ENCODE assay signal across 1 cellular context in the genomic region with DNA sequence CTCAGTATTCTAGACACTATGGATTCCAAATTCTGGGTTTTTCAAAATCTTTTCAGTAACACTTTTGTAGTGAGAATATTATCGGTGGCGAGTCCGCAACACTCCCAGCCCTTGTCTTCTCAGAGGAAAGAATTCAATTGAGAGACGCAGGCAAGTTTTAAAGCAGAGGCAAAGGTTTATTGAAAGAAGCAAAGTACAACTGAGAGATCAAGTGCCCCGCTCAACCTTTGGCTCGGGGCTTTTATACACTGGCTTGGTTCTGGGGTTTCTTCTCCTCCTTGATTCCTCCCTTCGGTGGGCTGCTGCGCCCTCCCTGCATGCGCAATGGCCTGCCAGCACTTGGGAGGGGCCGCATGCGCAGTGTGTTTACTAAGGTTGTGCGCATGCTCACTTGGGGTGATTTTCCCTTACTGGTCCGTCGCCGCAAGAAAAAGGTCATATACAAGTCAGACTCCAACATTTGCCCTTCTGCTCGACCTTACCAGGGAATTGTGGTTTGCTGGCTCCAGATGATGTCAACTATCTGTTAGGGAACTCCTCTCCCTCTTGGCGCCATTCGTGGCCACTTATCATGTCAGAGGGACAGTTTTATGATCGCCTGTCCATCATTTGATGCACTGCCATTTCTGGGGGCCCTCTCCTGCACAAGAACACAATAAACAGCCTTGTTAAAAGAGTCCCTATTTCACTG.
TF ChIP-seq lines count a peak whose summit lies in the region.

No MANE protein-coding gene starts in this region.

TF ChIP-seq in HepG2, 621 proteins besides CTCF, POLR2A, EP300 and RAD21 (continued from another document and continues in another):
- TF ChIP-seq, protein P1, sequence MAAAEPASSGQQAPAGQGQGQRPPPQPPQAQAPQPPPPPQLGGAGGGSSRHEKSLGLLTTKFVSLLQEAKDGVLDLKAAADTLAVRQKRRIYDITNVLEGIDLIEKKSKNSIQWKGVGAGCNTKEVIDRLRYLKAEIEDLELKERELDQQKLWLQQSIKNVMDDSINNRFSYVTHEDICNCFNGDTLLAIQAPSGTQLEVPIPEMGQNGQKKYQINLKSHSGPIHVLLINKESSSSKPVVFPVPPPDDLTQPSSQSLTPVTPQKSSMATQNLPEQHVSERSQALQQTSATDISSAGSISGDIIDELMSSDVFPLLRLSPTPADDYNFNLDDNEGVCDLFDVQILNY (CRISPR knock-in tag; conservative IDR thresholded peaks at IDR 0.05): 0 out of 2 replicates have a peak, but pooled peaks have one; percentile 40
- TF ChIP-seq ZFP90 (CRISPR knock-in tag; IDR thresholded peaks at IDR 0.05; ENCODE audit: borderline replicate concordance): peak; percentile 61; the same call in 1 of the 2 replicates
- TF ChIP-seq ZBTB7A (CRISPR knock-in tag; IDR thresholded peaks at IDR 0.05): peak; percentile 91; the same call in 1 of the 2 replicates
- peak; percentile 90; the same call in 1 of the 2 replicates for TF ChIP-seq ZFP41 (CRISPR knock-in tag; IDR thresholded peaks at IDR 0.05; ENCODE audit: borderline replicate concordance)
- TF ChIP-seq MIER2 (CRISPR knock-in tag; IDR thresholded peaks at IDR 0.05): peak; percentile 68; the same call in 1 of the 2 replicates
- TF ChIP-seq, protein P2, sequence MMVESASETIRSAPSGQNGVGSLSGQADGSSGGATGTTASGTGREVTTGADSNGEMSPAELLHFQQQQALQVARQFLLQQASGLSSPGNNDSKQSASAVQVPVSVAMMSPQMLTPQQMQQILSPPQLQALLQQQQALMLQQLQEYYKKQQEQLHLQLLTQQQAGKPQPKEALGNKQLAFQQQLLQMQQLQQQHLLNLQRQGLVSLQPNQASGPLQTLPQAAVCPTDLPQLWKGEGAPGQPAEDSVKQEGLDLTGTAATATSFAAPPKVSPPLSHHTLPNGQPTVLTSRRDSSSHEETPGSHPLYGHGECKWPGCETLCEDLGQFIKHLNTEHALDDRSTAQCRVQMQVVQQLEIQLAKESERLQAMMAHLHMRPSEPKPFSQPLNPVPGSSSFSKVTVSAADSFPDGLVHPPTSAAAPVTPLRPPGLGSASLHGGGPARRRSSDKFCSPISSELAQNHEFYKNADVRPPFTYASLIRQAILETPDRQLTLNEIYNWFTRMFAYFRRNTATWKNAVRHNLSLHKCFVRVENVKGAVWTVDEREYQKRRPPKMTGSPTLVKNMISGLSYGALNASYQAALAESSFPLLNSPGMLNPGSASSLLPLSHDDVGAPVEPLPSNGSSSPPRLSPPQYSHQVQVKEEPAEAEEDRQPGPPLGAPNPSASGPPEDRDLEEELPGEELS (CRISPR knock-in tag; IDR thresholded peaks at IDR 0.05): peak; percentile 52; the same call in 1 of the 2 replicates
- peak; percentile 91 for TF ChIP-seq ZNF350 (CRISPR knock-in tag; IDR thresholded peaks at IDR 0.05; ENCODE audit: borderline replicate concordance, low read depth)
- TF ChIP-seq ZBTB42 (CRISPR knock-in tag; IDR thresholded peaks at IDR 0.05): no peak
- TF ChIP-seq ZNF567 (CRISPR knock-in tag; IDR thresholded peaks at IDR 0.05; ENCODE audit: borderline replicate concordance): peak; percentile 82; the same call in 1 of the 2 replicates
- TF ChIP-seq, protein P3, sequence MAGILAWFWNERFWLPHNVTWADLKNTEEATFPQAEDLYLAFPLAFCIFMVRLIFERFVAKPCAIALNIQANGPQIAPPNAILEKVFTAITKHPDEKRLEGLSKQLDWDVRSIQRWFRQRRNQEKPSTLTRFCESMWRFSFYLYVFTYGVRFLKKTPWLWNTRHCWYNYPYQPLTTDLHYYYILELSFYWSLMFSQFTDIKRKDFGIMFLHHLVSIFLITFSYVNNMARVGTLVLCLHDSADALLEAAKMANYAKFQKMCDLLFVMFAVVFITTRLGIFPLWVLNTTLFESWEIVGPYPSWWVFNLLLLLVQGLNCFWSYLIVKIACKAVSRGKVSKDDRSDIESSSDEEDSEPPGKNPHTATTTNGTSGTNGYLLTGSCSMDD (CRISPR knock-in tag; IDR thresholded peaks at IDR 0.05): no peak
- peak; percentile 70; the same call in 1 of the 2 replicates for TF ChIP-seq HDAC1 (CRISPR knock-in tag; IDR thresholded peaks at IDR 0.05)
- TF ChIP-seq, protein P4, sequence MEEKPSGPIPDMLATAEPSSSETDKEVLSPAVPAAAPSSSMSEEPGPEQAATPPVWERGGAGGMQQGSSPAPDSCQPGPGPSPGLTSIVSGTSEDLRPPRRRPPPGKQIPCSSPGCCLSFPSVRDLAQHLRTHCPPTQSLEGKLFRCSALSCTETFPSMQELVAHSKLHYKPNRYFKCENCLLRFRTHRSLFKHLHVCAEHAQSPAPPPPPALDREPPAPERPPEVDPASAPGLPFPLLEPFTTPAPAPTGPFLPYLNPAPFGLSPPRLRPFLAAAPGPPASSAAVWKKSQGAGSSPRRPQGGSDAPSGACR (CRISPR knock-in tag; IDR thresholded peaks at IDR 0.05): peak; percentile 54; the same call in 1 of the 2 replicates
- TF ChIP-seq KDM5B (CRISPR knock-in tag; IDR thresholded peaks at IDR 0.05; ENCODE audit: borderline replicate concordance): peak; percentile 95
- TF ChIP-seq ETV5 (CRISPR knock-in tag; IDR thresholded peaks at IDR 0.05; ENCODE audit: borderline replicate concordance): peak; percentile 7; the same call in 1 of the 2 replicates
- TF ChIP-seq AKAP8 (CRISPR knock-in tag; IDR thresholded peaks at IDR 0.05): peak; percentile 77; the same call in 1 of the 2 replicates
- TF ChIP-seq RORA (CRISPR knock-in tag; IDR thresholded peaks at IDR 0.05): no peak
- TF ChIP-seq, protein P5, sequence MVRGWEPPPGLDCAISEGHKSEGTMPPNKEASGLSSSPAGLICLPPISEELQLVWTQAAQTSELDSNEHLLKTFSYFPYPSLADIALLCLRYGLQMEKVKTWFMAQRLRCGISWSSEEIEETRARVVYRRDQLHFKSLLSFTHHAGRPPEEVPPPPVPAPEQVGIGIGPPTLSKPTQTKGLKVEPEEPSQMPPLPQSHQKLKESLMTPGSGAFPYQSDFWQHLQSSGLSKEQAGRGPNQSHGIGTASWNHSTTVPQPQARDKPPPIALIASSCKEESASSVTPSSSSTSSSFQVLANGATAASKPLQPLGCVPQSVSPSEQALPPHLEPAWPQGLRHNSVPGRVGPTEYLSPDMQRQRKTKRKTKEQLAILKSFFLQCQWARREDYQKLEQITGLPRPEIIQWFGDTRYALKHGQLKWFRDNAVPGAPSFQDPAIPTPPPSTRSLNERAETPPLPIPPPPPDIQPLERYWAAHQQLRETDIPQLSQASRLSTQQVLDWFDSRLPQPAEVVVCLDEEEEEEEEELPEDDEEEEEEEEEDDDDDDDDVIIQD (CRISPR knock-in tag; IDR thresholded peaks at IDR 0.05; ENCODE audit: low read depth): peak; percentile 13; the same call in 1 of the 2 replicates
- peak; percentile 74 for TF ChIP-seq TAF1 (CRISPR knock-in tag; IDR thresholded peaks at IDR 0.05)
- peak; percentile 73 for TF ChIP-seq HOXA3 (CRISPR knock-in tag; IDR thresholded peaks at IDR 0.05)
- TF ChIP-seq ZNF788 (CRISPR knock-in tag; IDR thresholded peaks at IDR 0.05; ENCODE audit: borderline replicate concordance): peak; percentile 71; the same call in 1 of the 2 replicates
- TF ChIP-seq TEAD3 (CRISPR knock-in tag; optimal IDR thresholded peaks at IDR 0.05; ENCODE audit: borderline replicate concordance): peak; percentile 71
- 0 out of 2 replicates have a peak, but pooled peaks have one; percentile 53 for TF ChIP-seq HIVEP1 (CRISPR knock-in tag; IDR thresholded peaks at IDR 0.05)
- TF ChIP-seq SRF (IDR thresholded peaks at IDR 0.05; ENCODE audit: low read depth, low read length): no peak
- TF ChIP-seq, protein P6, sequence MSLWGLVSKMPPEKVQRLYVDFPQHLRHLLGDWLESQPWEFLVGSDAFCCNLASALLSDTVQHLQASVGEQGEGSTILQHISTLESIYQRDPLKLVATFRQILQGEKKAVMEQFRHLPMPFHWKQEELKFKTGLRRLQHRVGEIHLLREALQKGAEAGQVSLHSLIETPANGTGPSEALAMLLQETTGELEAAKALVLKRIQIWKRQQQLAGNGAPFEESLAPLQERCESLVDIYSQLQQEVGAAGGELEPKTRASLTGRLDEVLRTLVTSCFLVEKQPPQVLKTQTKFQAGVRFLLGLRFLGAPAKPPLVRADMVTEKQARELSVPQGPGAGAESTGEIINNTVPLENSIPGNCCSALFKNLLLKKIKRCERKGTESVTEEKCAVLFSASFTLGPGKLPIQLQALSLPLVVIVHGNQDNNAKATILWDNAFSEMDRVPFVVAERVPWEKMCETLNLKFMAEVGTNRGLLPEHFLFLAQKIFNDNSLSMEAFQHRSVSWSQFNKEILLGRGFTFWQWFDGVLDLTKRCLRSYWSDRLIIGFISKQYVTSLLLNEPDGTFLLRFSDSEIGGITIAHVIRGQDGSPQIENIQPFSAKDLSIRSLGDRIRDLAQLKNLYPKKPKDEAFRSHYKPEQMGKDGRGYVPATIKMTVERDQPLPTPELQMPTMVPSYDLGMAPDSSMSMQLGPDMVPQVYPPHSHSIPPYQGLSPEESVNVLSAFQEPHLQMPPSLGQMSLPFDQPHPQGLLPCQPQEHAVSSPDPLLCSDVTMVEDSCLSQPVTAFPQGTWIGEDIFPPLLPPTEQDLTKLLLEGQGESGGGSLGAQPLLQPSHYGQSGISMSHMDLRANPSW (CRISPR knock-in tag; IDR thresholded peaks at IDR 0.05; ENCODE audit: borderline replicate concordance): peak; percentile 83
- peak; percentile 79; the same call in 1 of the 2 replicates for TF ChIP-seq FOXC1 (CRISPR knock-in tag; IDR thresholded peaks at IDR 0.05; ENCODE audit: borderline replicate concordance)
- TF ChIP-seq, protein P7, sequence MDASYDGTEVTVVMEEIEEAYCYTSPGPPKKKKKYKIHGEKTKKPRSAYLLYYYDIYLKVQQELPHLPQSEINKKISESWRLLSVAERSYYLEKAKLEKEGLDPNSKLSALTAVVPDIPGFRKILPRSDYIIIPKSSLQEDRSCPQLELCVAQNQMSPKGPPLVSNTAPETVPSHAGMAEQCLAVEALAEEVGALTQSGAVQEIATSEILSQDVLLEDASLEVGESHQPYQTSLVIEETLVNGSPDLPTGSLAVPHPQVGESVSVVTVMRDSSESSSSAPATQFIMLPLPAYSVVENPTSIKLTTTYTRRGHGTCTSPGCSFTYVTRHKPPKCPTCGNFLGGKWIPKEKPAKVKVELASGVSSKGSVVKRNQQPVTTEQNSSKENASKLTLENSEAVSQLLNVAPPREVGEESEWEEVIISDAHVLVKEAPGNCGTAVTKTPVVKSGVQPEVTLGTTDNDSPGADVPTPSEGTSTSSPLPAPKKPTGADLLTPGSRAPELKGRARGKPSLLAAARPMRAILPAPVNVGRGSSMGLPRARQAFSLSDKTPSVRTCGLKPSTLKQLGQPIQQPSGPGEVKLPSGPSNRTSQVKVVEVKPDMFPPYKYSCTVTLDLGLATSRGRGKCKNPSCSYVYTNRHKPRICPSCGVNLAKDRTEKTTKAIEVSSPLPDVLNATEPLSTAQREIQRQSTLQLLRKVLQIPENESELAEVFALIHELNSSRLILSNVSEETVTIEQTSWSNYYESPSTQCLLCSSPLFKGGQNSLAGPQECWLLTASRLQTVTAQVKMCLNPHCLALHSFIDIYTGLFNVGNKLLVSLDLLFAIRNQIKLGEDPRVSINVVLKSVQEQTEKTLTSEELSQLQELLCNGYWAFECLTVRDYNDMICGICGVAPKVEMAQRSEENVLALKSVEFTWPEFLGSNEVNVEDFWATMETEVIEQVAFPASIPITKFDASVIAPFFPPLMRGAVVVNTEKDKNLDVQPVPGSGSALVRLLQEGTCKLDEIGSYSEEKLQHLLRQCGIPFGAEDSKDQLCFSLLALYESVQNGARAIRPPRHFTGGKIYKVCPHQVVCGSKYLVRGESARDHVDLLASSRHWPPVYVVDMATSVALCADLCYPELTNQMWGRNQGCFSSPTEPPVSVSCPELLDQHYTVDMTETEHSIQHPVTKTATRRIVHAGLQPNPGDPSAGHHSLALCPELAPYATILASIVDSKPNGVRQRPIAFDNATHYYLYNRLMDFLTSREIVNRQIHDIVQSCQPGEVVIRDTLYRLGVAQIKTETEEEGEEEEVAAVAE (CRISPR knock-in tag; IDR thresholded peaks at IDR 0.05; ENCODE audit: borderline replicate concordance): peak; percentile 72; the same call in 1 of the 2 replicates
- TF ChIP-seq, protein P8, sequence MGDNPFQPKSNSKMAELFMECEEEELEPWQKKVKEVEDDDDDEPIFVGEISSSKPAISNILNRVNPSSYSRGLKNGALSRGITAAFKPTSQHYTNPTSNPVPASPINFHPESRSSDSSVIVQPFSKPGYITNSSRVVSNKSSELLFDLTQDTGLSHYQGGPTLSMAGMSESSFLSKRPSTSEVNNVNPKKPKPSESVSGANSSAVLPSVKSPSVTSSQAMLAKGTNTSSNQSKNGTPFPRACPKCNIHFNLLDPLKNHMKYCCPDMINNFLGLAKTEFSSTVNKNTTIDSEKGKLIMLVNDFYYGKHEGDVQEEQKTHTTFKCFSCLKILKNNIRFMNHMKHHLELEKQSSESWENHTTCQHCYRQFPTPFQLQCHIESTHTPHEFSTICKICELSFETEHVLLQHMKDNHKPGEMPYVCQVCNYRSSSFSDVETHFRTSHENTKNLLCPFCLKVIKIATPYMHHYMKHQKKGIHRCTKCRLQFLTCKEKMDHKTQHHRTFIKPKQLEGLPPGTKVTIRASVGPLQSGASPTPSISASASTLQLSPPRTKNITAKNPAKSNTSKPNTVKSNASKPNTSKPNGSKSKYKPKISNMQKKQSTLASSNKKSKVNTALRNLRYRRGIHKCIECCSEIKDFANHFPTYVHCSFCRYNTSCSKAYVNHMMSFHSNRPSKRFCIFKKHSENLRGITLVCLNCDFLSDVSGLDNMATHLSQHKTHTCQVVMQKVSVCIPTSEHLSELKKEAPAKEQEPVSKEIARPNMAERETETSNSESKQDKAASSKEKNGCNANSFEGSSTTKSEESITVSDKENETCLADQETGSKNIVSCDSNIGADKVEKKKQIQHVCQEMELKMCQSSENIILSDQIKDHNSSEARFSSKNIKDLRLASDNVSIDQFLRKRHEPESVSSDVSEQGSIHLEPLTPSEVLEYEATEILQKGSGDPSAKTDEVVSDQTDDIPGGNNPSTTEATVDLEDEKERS (CRISPR knock-in tag; IDR thresholded peaks at IDR 0.05): peak; percentile 97
- TF ChIP-seq ZNF550 (CRISPR knock-in tag; IDR thresholded peaks at IDR 0.05; ENCODE audit: borderline replicate concordance): peak; percentile 98
